Comparison of ENCODE assay signal across 21 cellular contexts in genomic region chr22:41949297-41949965, GRCh38. TPM values are rescaled to one million over a fixed set of nuclear protein-coding genes. Genes with fewer than 3 reads are reported as not detected.
DNase-seq lines count a peak whose midpoint lies in the region; ATAC-seq, FAIRE-seq and TF ChIP-seq lines count a peak whose summit lies in the region.
"Had no signal": no experiment of that assay in that cellular context is flagged by ENCODE, and none has a peak within 500 bp of the region (broad histone marks: within the 10 kb centered on the region; RNA-seq: fewer than 3 reads in every experiment).

No MANE protein-coding gene starts in this region.

- peak; percentile 90 for FAIRE-seq in GM12892 (lab: Jason Lieb, UNC)

- CTCF ChIA-PET in activated CD4-positive, alpha-beta T cell treated with anti-CD3 and anti-CD28 coated beads for 36 hours (lab: Charles Lee): interaction anchor here (1.9 kb wide), 1 partner anchor 9 kb away, joined by 5 read pairs; no protein-coding TSS in a partner anchor

- H3K27me3 ChIP-seq in osteoblast (ENCODE audit: insufficient read depth, low read length) (no peaks in the 10 kb centered on the region), brain microvascular endothelial cell (replicated peaks) (no peaks in the 10 kb centered on the region)

- peaks cover 39% of the 10 kb centered on the region for H3K4me1 Mint-ChIP-seq in activated CD4-positive, alpha-beta T cell treated with anti-CD3 and anti-CD28 coated beads for 36 hours
- peaks cover 54% of the 10 kb centered on the region for H3K4me1 Mint-ChIP-seq in nephron progenitor cell

- no peak for TF ChIP-seq CTCF in nephron progenitor cell (IDR thresholded peaks at IDR 0.05)
- no peak for TF ChIP-seq CTCF in osteoblast (IDR thresholded peaks at IDR 0.05; ENCODE audit: extremely low read depth, low read depth, low read length)
- TF ChIP-seq CTCF in brain microvascular endothelial cell (IDR thresholded peaks at IDR 0.05; ENCODE audit: low read depth, low read length, missing control alignments): no peak

- H3K4me2 ChIP-seq in osteoblast (ENCODE audit: insufficient read depth, low read length): no peak overlapping the region
- H3K4me2 ChIP-seq: KMS-11 had no signal

- H3K36me3 Mint-ChIP-seq in activated CD4-positive, alpha-beta T cell treated with anti-CD3 and anti-CD28 coated beads for 36 hours (ENCODE audit: low read depth): peaks cover 16% of the 10 kb centered on the region
- peaks cover 8% of the 10 kb centered on the region for H3K36me3 Mint-ChIP-seq in nephron progenitor cell (ENCODE audit: low read depth)

- POLR2A ChIA-PET in activated CD4-positive, alpha-beta T cell treated with anti-CD3 and anti-CD28 coated beads for 36 hours (lab: Charles Lee): interaction anchor here (0.6 kb wide), 1 partner anchor 397 kb away, joined by 3 read pairs; no protein-coding TSS in a partner anchor

- H3K9me3 ChIP-seq in osteoblast (ENCODE audit: low read depth, low read length): no peaks in the 10 kb centered on the region

- peak overlapping the region; percentile 31 for H3K4me3 Mint-ChIP-seq in activated CD4-positive, alpha-beta T cell treated with anti-CD3 and anti-CD28 coated beads for 36 hours
- H3K4me3 Mint-ChIP-seq in nephron progenitor cell: peak overlapping the region; percentile 64
- H3K4me3 Mint-ChIP-seq: H9 had no signal

- peaks cover 9% of the 10 kb centered on the region for H3K79me2 ChIP-seq in osteoblast (ENCODE audit: insufficient read depth, low read length)

- TF ChIP-seq POLR2A in GM12892 (IDR thresholded peaks at IDR 0.05; ENCODE audit: low read depth, low read length): peak; percentile 66; the same call in 1 of the 2 replicates

- ATAC-seq in activated CD4-positive, alpha-beta T cell treated with anti-CD3 and anti-CD28 coated beads for 36 hours: no peak
- ATAC-seq: Panc1 had no signal

- H3K9me3 Mint-ChIP-seq in activated CD4-positive, alpha-beta T cell treated with anti-CD3 and anti-CD28 coated beads for 36 hours (ENCODE audit: low read depth): no peaks in the 10 kb centered on the region
- H3K9me3 Mint-ChIP-seq in nephron progenitor cell: no peaks in the 10 kb centered on the region
- H3K9me3 Mint-ChIP-seq: H9 had no signal

- H3K27ac Mint-ChIP-seq in activated CD4-positive, alpha-beta T cell treated with anti-CD3 and anti-CD28 coated beads for 36 hours: peak overlapping the region; percentile 14
- H3K27ac Mint-ChIP-seq in nephron progenitor cell: peak overlapping the region; percentile 82

- no peaks in the 10 kb centered on the region for H3K27me3 Mint-ChIP-seq in activated CD4-positive, alpha-beta T cell treated with anti-CD3 and anti-CD28 coated beads for 36 hours
- H3K27me3 Mint-ChIP-seq in nephron progenitor cell (ENCODE audit: low read depth, poor library complexity): peaks cover 2% of the 10 kb centered on the region

- no peak overlapping the region for H2AFZ ChIP-seq in osteoblast (ENCODE audit: low read length)

- intact Hi-C loops in activated CD4-positive, alpha-beta T cell treated with anti-CD3 and anti-CD28 coated beads for 36 hours (cut with DNase I, micrococcal nuclease): loop anchor here in 1 of 2 experiments (5.0 kb wide), 1 partner anchor 1312 kb away; the partner anchor contains the start of gene MRTFA

- no peak overlapping the region for H3K4me3 ChIP-seq in osteoblast (ENCODE audit: insufficient read depth, low read length)
- H3K4me3 ChIP-seq in brain microvascular endothelial cell (ENCODE audit: low read depth, low read length): no peak overlapping the region

- no peak overlapping the region for H3K27ac ChIP-seq in osteoblast (ENCODE audit: low read depth, low read length)
- no peak overlapping the region for H3K27ac ChIP-seq in brain microvascular endothelial cell
- H3K27ac ChIP-seq: KMS-11 had no signal

- in situ Hi-C loops in brain microvascular endothelial cell (cut with HindIII; ENCODE audit: low pct_ligation_motif_present, low sequenced_read_pairs): no loop called here

- peaks cover 11% of the 10 kb centered on the region for H3K4me1 ChIP-seq in osteoblast (ENCODE audit: insufficient read depth, low read length)

- H4K20me1 ChIP-seq in osteoblast (ENCODE audit: insufficient read depth, low read length): no peaks in the 10 kb centered on the region

- DNase-seq in activated CD4-positive, alpha-beta T cell treated with anti-CD3 and anti-CD28 coated beads for 36 hours: no peak
- no peak for DNase-seq in activated CD4-positive, alpha-beta T cell treated with anti-CD3 and anti-CD28 coated beads, Interleukin-2, amount 50 U/mL, for 4 hours
- no peak for DNase-seq in GM12892 (ENCODE audit: insufficient read length)
- DNase-seq in NCI-H524 treated with DMSO at 0.1 percent for 48 hours (lab: John Stamatoyannopoulos, UW): peak; percentile 75
- DNase-seq in nephron progenitor cell: no peak
- DNase-seq in osteoblast (ENCODE audit: insufficient read length, low spot score, missing footprints): no peak
- no peak for DNase-seq in DMS153 (lab: John Stamatoyannopoulos, UW)
- DNase-seq in brain microvascular endothelial cell: no peak
- DNase-seq: activated CD8-positive, alpha-beta memory T cell treated with anti-CD3 and anti-CD28 coated beads, Interleukin-2, amount 50 U/mL, for 48 hours; foreskin fibroblast; GDM1; H9; NCI-H1417 treated with DMSO at 0.1 percent for 48 hours; NCI-H526 treated with DMSO at 0.1 percent for 48 hours had no signal

- no peaks in the 10 kb centered on the region for H3K36me3 ChIP-seq in osteoblast (ENCODE audit: insufficient read depth, low read length)
- H3K36me3 ChIP-seq in brain microvascular endothelial cell (replicated peaks): no peaks in the 10 kb centered on the region

RNA-seq across cellular contexts. Expression of gene CENPM, which starts 2.5 kb away (rescaled TPM):
- total RNA-seq in activated CD4-positive, alpha-beta T cell treated with anti-CD3 and anti-CD28 coated beads for 36 hours: 10 to 100 TPM; 65.2 to 82.1 TPM
- polyA plus RNA-seq in GM12892 (2012; ENCODE audit: missing spikeins): 31.4 TPM
- total RNA-seq in osteoblast: 1.2 and 1.8 TPM in 2 replicates

RNA-seq across cellular contexts. Expression of gene SEPTIN3, which starts 19.8 kb away (rescaled TPM):
- total RNA-seq in activated CD4-positive, alpha-beta T cell treated with anti-CD3 and anti-CD28 coated beads for 36 hours: 1 to 10 TPM; 1.8 to 2.2 TPM
- 1.9 TPM for polyA plus RNA-seq in GM12892 (2012; ENCODE audit: missing spikeins)
- 0.29 and 0.36 TPM in 2 replicates for total RNA-seq in osteoblast
- total RNA-seq: myocyte had no signal

RNA-seq across cellular contexts. Expression of gene TNFRSF13C, which starts 22.8 kb away (rescaled TPM):
- total RNA-seq in activated CD4-positive, alpha-beta T cell treated with anti-CD3 and anti-CD28 coated beads for 36 hours: 1 to 10 TPM; 2.2 to 3.0 TPM
- polyA plus RNA-seq in GM12892 (2012; ENCODE audit: missing spikeins): 57.8 TPM
- total RNA-seq in osteoblast: under 0.01 TPM in 2 replicates

RNA-seq across cellular contexts. Expression of gene SHISA8, which starts 34.6 kb away (rescaled TPM):
- 1 to 10 TPM; 1.4 to 1.9 TPM for total RNA-seq in activated CD4-positive, alpha-beta T cell treated with anti-CD3 and anti-CD28 coated beads for 36 hours
- polyA plus RNA-seq in GM12892 (2012; ENCODE audit: missing spikeins): 0.93 TPM
- not detected in 2 replicates for total RNA-seq in osteoblast
- total RNA-seq: chondrocyte, liver, temporal lobe had no signal
- polyA plus RNA-seq: adipose tissue, liver had no signal

Comparison
In these comparisons a context has a peak if more than half of its experiments do, and no peak if none do; other contexts are left out.
1. RNA of gene CENPM, which starts 2.5 kb away (total RNA-seq): 65.2 to 82.1 TPM in activated CD4-positive, alpha-beta T cell treated with anti-CD3 and anti-CD28 coated beads for 36 hours; 1.2 to 1.8 TPM in osteoblast; every median in the first group is over 10 times any median in the second.